Comparison of ENCODE assay signal across 18 cellular contexts in genomic region chr21:15820857-15821256, GRCh38.
"Had no signal": no experiment of that assay in that cellular context is flagged by ENCODE, and none has a peak within 500 bp of the region (broad histone marks: within the 10 kb centered on the region; RNA-seq: fewer than 3 reads in every experiment).

No MANE protein-coding gene starts in this region.

- H3K4me3 Mint-ChIP-seq: activated naive CD4-positive, alpha-beta T cell treated with anti-CD3 and anti-CD28 coated beads, Interleukin-2, amount 50 U/mL, for 24 hours; naive thymus-derived CD4-positive, alpha-beta T cell; T-helper 17 cell had no signal

- H3K27ac ChIP-seq: neutrophil, thyroid gland, uterus had no signal

- H3K4me3 ChIP-seq: lung, thyroid gland, uterus had no signal

- H3K9me3 Mint-ChIP-seq: activated naive CD4-positive, alpha-beta T cell treated with anti-CD3 and anti-CD28 coated beads, Interleukin-2, amount 50 U/mL, for 24 hours had no signal

- H3K9me3 ChIP-seq: neutrophil, thyroid gland, uterus had no signal

- H3K27ac Mint-ChIP-seq: T-helper 17 cell had no signal

- DNase-seq: activated CD4-positive, alpha-beta T cell treated with anti-CD3 and anti-CD28 coated beads, Interleukin-2, amount 50 U/mL, for 1 hour; activated CD4-positive, CD25-positive, alpha-beta regulatory T cell; activated effector memory CD4-positive, alpha-beta T cell treated with Interleukin-2 at 50 U/mL for 16 hours; activated T-cell treated with anti-CD3 and anti-CD28 coated beads, Interleukin-2, amount 50 U/mL, for 1 hour; amygdala; cerebellar nuclear complex; hypothalamus; left cardiac atrium; naive thymus-derived CD4-positive, alpha-beta T cell; posterior cingulate gyrus; small intestine; T-helper 17 cell; thyroid gland; uterus had no signal

- H3K27me3 Mint-ChIP-seq: activated naive CD4-positive, alpha-beta T cell treated with anti-CD3 and anti-CD28 coated beads, Interleukin-2, amount 50 U/mL, for 24 hours; naive thymus-derived CD4-positive, alpha-beta T cell; T-helper 17 cell had no signal

- ATAC-seq: left cardiac atrium; naive thymus-derived CD4-positive, alpha-beta T cell; T-helper 17 cell had no signal

- FAIRE-seq: small intestine, TTC549 had no signal

- H3K36me3 ChIP-seq: thyroid gland, uterus had no signal
